In the genomic region with DNA sequence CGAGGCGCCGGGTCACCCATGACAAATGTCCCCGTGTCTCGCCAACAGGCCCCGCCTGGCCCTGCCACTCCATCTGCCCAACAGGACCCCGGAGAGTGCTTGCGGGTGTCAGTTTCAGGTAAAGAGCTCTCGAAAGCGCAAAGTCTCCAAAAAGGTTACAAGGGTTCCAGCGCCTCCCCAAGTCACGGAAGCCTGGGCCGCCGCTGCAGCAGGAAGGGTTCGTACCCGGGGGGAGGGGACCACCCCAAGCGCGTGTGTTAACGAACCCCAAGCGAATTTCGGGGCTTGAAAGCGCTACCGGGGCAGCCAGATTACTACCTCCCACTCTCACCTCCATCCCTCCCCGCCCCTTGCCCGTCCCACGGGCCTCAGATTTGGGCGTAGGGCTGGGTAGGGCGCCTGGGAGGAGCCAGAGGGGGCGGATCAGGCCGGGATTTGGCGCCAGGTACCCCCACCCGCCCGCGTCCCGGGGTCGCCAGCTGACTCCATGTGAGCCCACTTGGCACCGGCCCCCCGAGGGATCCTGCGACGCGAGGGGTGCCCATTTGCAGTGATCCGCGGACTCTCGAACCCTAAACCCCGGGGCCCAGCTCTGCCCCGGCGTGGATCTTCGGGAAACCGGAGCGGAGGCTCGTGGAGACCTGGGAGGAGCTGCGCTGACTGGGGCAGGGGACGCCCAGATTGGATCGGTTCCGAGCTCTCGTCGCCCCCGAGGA, we compare ENCODE assay signal across 12 cellular contexts.
DNase-seq lines count a peak whose midpoint lies in the region; ATAC-seq, FAIRE-seq and TF ChIP-seq lines count a peak whose summit lies in the region.
"Had no signal": no experiment of that assay in that cellular context is flagged by ENCODE, and none has a peak within 500 bp of the region (broad histone marks: within the 10 kb centered on the region; RNA-seq: fewer than 3 reads in every experiment).

No MANE protein-coding gene starts in this region.

- H4K91ac ChIP-seq in H1 (replicated peaks; ENCODE audit: insufficient read length, low read length), result no peak overlapping the region

- TF ChIP-seq CTCF in H1 (IDR thresholded peaks at IDR 0.05; ENCODE audit: control extremely low read depth in 1 of 3, insufficient read depth in 1 of 3, low read depth in 1 of 3, low read length in 3 of 3), result no peak
- TF ChIP-seq CTCF in stomach (IDR thresholded peaks at IDR 0.05), result no peak
- no peak for TF ChIP-seq CTCF in CD4-positive, alpha-beta T cell (IDR thresholded peaks at IDR 0.05)

- DNase-seq in H1 (ENCODE audit: low read depth in 1 of 2, low spot score in 2 of 2), result peak in 1 of 2 experiments; percentile 74
- DNase-seq in mesendoderm, result peak; percentile 48
- DNase-seq in stomach, result peak; percentile 38
- DNase-seq in foreskin melanocyte, result no peak
- no peak for DNase-seq in CD4-positive, alpha-beta T cell
- no peak for DNase-seq in HCEC 1CT
- DNase-seq in effector memory CD4-positive, alpha-beta T cell, result no peak
- DNase-seq: activated CD8-positive, alpha-beta memory T cell treated with anti-CD3 and anti-CD28 coated beads, Interleukin-2, amount 50 U/mL, for 48 hours; anterior cingulate cortex; DMS 273 treated with DMSO at 0.1 percent for 48 hours; NCI-H187 treated with DMSO at 0.1 percent for 48 hours had no signal

- 4% methylated on average over 35 of the region's 58 CpGs; no CpG with 5 or more reads in 1 of the 2 experiments for WGBS in H1 (ENCODE audit: extremely low coverage in 1 of 2, insufficient coverage in 1 of 2, insufficient read length in 1 of 2, insufficient replicate concordance in 2 of 2, low coverage in 1 of 2, low lambda C conversion rate in 2 of 2, missing lambda C conversion rate in 1 of 2), 2 experiments
- no CpG with 5 or more reads among the region's 58 CpGs for WGBS in mesendoderm (ENCODE audit: extremely low coverage, insufficient coverage, low lambda C conversion rate)
- 3 to 13% (median 5%) methylated on average over 37 to 58 of the region's 58 CpGs for WGBS in stomach, 5 donors

- H2AFZ ChIP-seq in H1 (ENCODE audit: low read length), result no peak overlapping the region

- H3K4ac ChIP-seq in H1 (replicated peaks; ENCODE audit: insufficient read length, low read depth, low read length) (no peak overlapping the region), mesendoderm (ENCODE audit: low read depth, low read length) (no peak overlapping the region)

- H3K18ac ChIP-seq in H1 (ENCODE audit: extremely low read depth, low read length), result peak overlapping the region; percentile 41; the same call in 1 of the 2 replicates
- no peak overlapping the region for H3K18ac ChIP-seq in mesendoderm (ENCODE audit: low read length)

- H2AK5ac ChIP-seq in H1 (ENCODE audit: low read depth, low read length) (no peak overlapping the region; the same call in 1 of the 2 replicates), mesendoderm (ENCODE audit: low read length) (no peak overlapping the region)

- H3K14ac ChIP-seq in H1 (ENCODE audit: insufficient read length), result no peak overlapping the region

- H3K79me1 ChIP-seq in H1 (ENCODE audit: low read depth, low read length), result no peaks in the 10 kb centered on the region
- no peaks in the 10 kb centered on the region for H3K79me1 ChIP-seq in mesendoderm (ENCODE audit: low read length)

- H2BK20ac ChIP-seq in H1 (ENCODE audit: low read length), result no peak overlapping the region

- no peak for TF ChIP-seq EP300 in H1 (IDR thresholded peaks at IDR 0.05; ENCODE audit: borderline replicate concordance in 1 of 2, low read depth in 2 of 2, low read length in 2 of 2)
- no peak for TF ChIP-seq EP300 in stomach (IDR thresholded peaks at IDR 0.05)

- no peak for ATAC-seq in CD4-positive, alpha-beta T cell (ENCODE audit: poor library complexity)

- H3K23ac ChIP-seq in H1 (ENCODE audit: insufficient read length) (no peak overlapping the region), mesendoderm (ENCODE audit: low read length) (peak overlapping the region; percentile 50)

- no peak overlapping the region for H3K27ac Mint-ChIP-seq in CD4-positive, alpha-beta T cell

- peaks cover 82% of the 10 kb centered on the region for H3K27me3 Mint-ChIP-seq in CD4-positive, alpha-beta T cell

- H4K5ac ChIP-seq in H1 (ENCODE audit: insufficient read length, low read depth, low read length), result no peak overlapping the region
- H4K5ac ChIP-seq in mesendoderm (ENCODE audit: low read length), result no peak overlapping the region

- no peak overlapping the region for H3K9ac ChIP-seq in HUES6 (ENCODE audit: low read length)
- no peak overlapping the region for H3K9ac ChIP-seq in H1 (replicated peaks in 1 of 4; ENCODE audit: extremely low read depth in 1 of 4, low read depth in 3 of 4, low read length in 3 of 4)
- H3K9ac ChIP-seq in mesendoderm (ENCODE audit: low read length), result no peak overlapping the region

- H3K4me1 ChIP-seq in HUES6 (ENCODE audit: control insufficient read depth, insufficient read depth, low read length), result peaks cover 21% of the 10 kb centered on the region
- peaks cover 4 to 15% (median 6%) of the 10 kb centered on the region in 4 experiments for H3K4me1 ChIP-seq in H1 (replicated peaks in 1 of 4; ENCODE audit: control insufficient read depth in 3 of 4, insufficient read depth in 4 of 4, low read length in 3 of 4)
- H3K4me1 ChIP-seq in mesendoderm (ENCODE audit: control insufficient read depth, low read depth, low read length), result peaks cover 2% of the 10 kb centered on the region
- H3K4me1 ChIP-seq in stomach, result peaks cover 7 to 45% (median 32%) of the 10 kb centered on the region in 4 donors
- no peaks in the 10 kb centered on the region for H3K4me1 ChIP-seq in effector memory CD4-positive, alpha-beta T cell (ENCODE audit: control insufficient read depth, insufficient read depth, low read length, poor library complexity, severe bottlenecking)

- H3K9me3 ChIP-seq in HUES6 (ENCODE audit: control insufficient read depth, insufficient read depth, low read depth, low read length) (no peaks in the 10 kb centered on the region), H1 (ENCODE audit: insufficient read depth in 2 of 2, low read depth in 1 of 2, low read length in 1 of 2) (no peaks in the 10 kb centered on the region), stomach (no peaks in the 10 kb centered on the region)
- no peaks in the 10 kb centered on the region for H3K9me3 ChIP-seq in CD4-positive, alpha-beta T cell (ENCODE audit: control insufficient read depth, low read length)
- no peaks in the 10 kb centered on the region for H3K9me3 ChIP-seq in effector memory CD4-positive, alpha-beta T cell (ENCODE audit: control insufficient read depth, low read length)

- H2BK120ac ChIP-seq in H1 (replicated peaks; ENCODE audit: low read depth, low read length), result no peak overlapping the region
- no peak overlapping the region for H2BK120ac ChIP-seq in mesendoderm (ENCODE audit: low read depth, low read length)

- intact Hi-C loops in stomach (cut with DNase I; ENCODE audit: low total_unique reads), result no loop called here
- intact Hi-C loops in CD4-positive, alpha-beta T cell (cut with DNase I, micrococcal nuclease), result no loop called here

- peaks cover 17 to 21% of the 10 kb centered on the region in 2 experiments for H4K20me1 ChIP-seq in H1 (replicated peaks in 1 of 2; ENCODE audit: control insufficient read depth in 1 of 2, insufficient read depth in 2 of 2, low read length in 2 of 2)

- H3K4me3 ChIP-seq in HUES6 (ENCODE audit: low read depth, low read length) (peak overlapping the region; percentile 52), H1 (ENCODE audit: extremely low read depth in 1 of 4, insufficient read depth in 2 of 4, low read depth in 3 of 4, low read length in 4 of 4) (peak overlapping the region in 3 of 4 experiments; percentile 7 to 47 (median 13); a peak in 5 of 8 replicates), mesendoderm (ENCODE audit: low read length) (no peak overlapping the region), stomach (peak overlapping the region; percentile 46 to 59 (median 50))
- H3K4me3 ChIP-seq in effector memory CD4-positive, alpha-beta T cell (ENCODE audit: insufficient read depth, low read depth, low read length, poor library complexity, severe bottlenecking), result no peak overlapping the region

- peaks cover 2% of the 10 kb centered on the region for H3K23me2 ChIP-seq in H1 (ENCODE audit: low read depth, low read length)

- no peaks in the 10 kb centered on the region for H3K79me2 ChIP-seq in H1 (ENCODE audit: control insufficient read depth in 1 of 2, insufficient read depth in 2 of 2, low read length in 2 of 2)
- H3K79me2 ChIP-seq in mesendoderm (ENCODE audit: control insufficient read depth, insufficient read depth, low read length), result no peaks in the 10 kb centered on the region

- no peak for TF ChIP-seq POLR2A in H1 (IDR thresholded peaks at IDR 0.05; ENCODE audit: control extremely low read depth in 1 of 2, low read depth in 2 of 2, low read length in 2 of 2)
- TF ChIP-seq POLR2A in stomach (IDR thresholded peaks at IDR 0.05), result no peak

- H3K27ac ChIP-seq in HUES6 (ENCODE audit: low read depth, low read length) (no peak overlapping the region), H1 (ENCODE audit: low read depth, low read length) (no peak overlapping the region), mesendoderm (ENCODE audit: low read depth, low read length) (no peak overlapping the region), stomach (peak overlapping the region; percentile 80 to 93 (median 86))
- no peak overlapping the region for H3K27ac ChIP-seq in CD4-positive, alpha-beta T cell (ENCODE audit: low read depth, low read length)
- no peak overlapping the region for H3K27ac ChIP-seq in effector memory CD4-positive, alpha-beta T cell (ENCODE audit: insufficient read depth, low read length, poor library complexity, severe bottlenecking)

- no peaks in the 10 kb centered on the region for H3K4me1 Mint-ChIP-seq in CD4-positive, alpha-beta T cell (ENCODE audit: low read depth)

- H2BK12ac ChIP-seq in H1 (ENCODE audit: low read depth, low read length), result 0 out of 2 replicates have a peak overlapping the region, but pooled peaks have one; percentile 11

- H3K56ac ChIP-seq in H1 (replicated peaks; ENCODE audit: insufficient read length, low read depth, low read length), result no peak overlapping the region
- no peak overlapping the region for H3K56ac ChIP-seq in mesendoderm (ENCODE audit: low read length)

- H4K8ac ChIP-seq in H1 (ENCODE audit: extremely low read depth, insufficient read depth, low read length) (peak overlapping the region; percentile 81; the same call in 1 of the 2 replicates), mesendoderm (ENCODE audit: low read depth, low read length) (no peak overlapping the region)

- H3K36me3 ChIP-seq in HUES6 (ENCODE audit: control insufficient read depth, insufficient read depth, low read length) (no peaks in the 10 kb centered on the region), H1 (ENCODE audit: control insufficient read depth in 2 of 4, insufficient read depth in 4 of 4, low read length in 3 of 4) (no peaks in the 10 kb centered on the region), mesendoderm (ENCODE audit: control insufficient read depth, insufficient read depth, low read length) (no peaks in the 10 kb centered on the region), stomach (no peaks in the 10 kb centered on the region)
- no peaks in the 10 kb centered on the region for H3K36me3 ChIP-seq in effector memory CD4-positive, alpha-beta T cell (ENCODE audit: control insufficient read depth, insufficient read depth, low read length)

- H3K36me3 Mint-ChIP-seq in CD4-positive, alpha-beta T cell (ENCODE audit: low read depth), result no peaks in the 10 kb centered on the region

- H3K27me3 ChIP-seq in HUES6 (ENCODE audit: control insufficient read depth, insufficient read depth, low read length), result peaks cover 100% of the 10 kb centered on the region
- H3K27me3 ChIP-seq in H1 (replicated peaks in 1 of 4; ENCODE audit: control insufficient read depth in 3 of 4, extremely low read depth in 1 of 4, insufficient read depth in 3 of 4, low read length in 3 of 4), result peaks cover 77 to 98% (median 92%) of the 10 kb centered on the region in 4 experiments
- H3K27me3 ChIP-seq in mesendoderm (ENCODE audit: insufficient read depth, low read length, poor library complexity), result peaks cover 72% of the 10 kb centered on the region
- peaks cover 0 to 68% (median 44%) of the 10 kb centered on the region in 3 donors for H3K27me3 ChIP-seq in stomach
- peaks cover 78% of the 10 kb centered on the region for H3K27me3 ChIP-seq in CD4-positive, alpha-beta T cell (ENCODE audit: control insufficient read depth, insufficient read depth, low read length)
- peaks cover 16% of the 10 kb centered on the region for H3K27me3 ChIP-seq in effector memory CD4-positive, alpha-beta T cell (replicated peaks; ENCODE audit: control insufficient read depth, insufficient read depth, low read length, poor library complexity, severe bottlenecking)

- POLR2A ChIA-PET in H1 (lab: Charles Lee; ENCODE audit: partially characterized antibody), result interaction anchor here (1.2 to 1.9 kb wide), 3 partner anchors 48 to 79 kb away, joined by 5 to 8 read pairs (median 6); no protein-coding TSS in a partner anchor
- POLR2A ChIA-PET in CD4-positive, alpha-beta T cell (lab: Charles Lee), result no interaction called here

- no peak overlapping the region for H3K4me3 Mint-ChIP-seq in CD4-positive, alpha-beta T cell

- H2BK15ac ChIP-seq in H1 (ENCODE audit: low read length) (no peak overlapping the region; the same call in 1 of the 2 replicates), mesendoderm (replicated peaks; ENCODE audit: low read depth) (no peak overlapping the region)

- H3K4me2 ChIP-seq in H1 (ENCODE audit: insufficient read depth in 1 of 2, low read depth in 2 of 2, low read length in 2 of 2), result peak overlapping the region; percentile 54 to 70
- H3K4me2 ChIP-seq in mesendoderm (ENCODE audit: low read length), result peak overlapping the region; percentile 36

- no peak for FAIRE-seq in H1 (lab: Jason Lieb, UNC)

- no peak overlapping the region for H2BK5ac ChIP-seq in H1 (ENCODE audit: low read depth, low read length)
- H2BK5ac ChIP-seq in mesendoderm (ENCODE audit: low read length), result no peak overlapping the region

- CTCF ChIA-PET in H1 (lab: Charles Lee; ENCODE audit: partially characterized antibody), result interaction anchor here (0.8 to 4.5 kb wide), 11 partner anchors 10 to 1339 kb away, joined by 3 to 25 read pairs (median 5); no protein-coding TSS in a partner anchor
- CTCF ChIA-PET in CD4-positive, alpha-beta T cell (lab: Charles Lee), result no interaction called here

- no peak for TF ChIP-seq RAD21 in H1 (IDR thresholded peaks at IDR 0.05 in 1 of 2, conservative IDR thresholded peaks at IDR 0.05 in 1 of 2; ENCODE audit: low read depth in 2 of 2, low read length in 2 of 2)

- H3K9me3 Mint-ChIP-seq in CD4-positive, alpha-beta T cell, result peaks cover 2% of the 10 kb centered on the region

Comparison
In these comparisons a context has a peak if more than half of its experiments do, and no peak if none do; other contexts are left out.
1. H3K27ac ChIP-seq: peak in stomach (5 of 5); none in HUES6 (single experiment), H1 (single experiment), mesendoderm (single experiment), CD4-positive, alpha-beta T cell (single experiment) and effector memory CD4-positive, alpha-beta T cell (single experiment).
2. H3K4me3 ChIP-seq: peak in HUES6 (single experiment), H1 (3 of 4) and stomach (4 of 4); none in mesendoderm (single experiment) and effector memory CD4-positive, alpha-beta T cell (single experiment).
3. DNase-seq: peak in mesendoderm (single experiment) and stomach (single experiment); none in foreskin melanocyte (single experiment), CD4-positive, alpha-beta T cell (0 of 10), HCEC 1CT (single experiment) and effector memory CD4-positive, alpha-beta T cell (0 of 3).